Comparison of ENCODE assay signal across 21 cellular contexts in the genomic region with DNA sequence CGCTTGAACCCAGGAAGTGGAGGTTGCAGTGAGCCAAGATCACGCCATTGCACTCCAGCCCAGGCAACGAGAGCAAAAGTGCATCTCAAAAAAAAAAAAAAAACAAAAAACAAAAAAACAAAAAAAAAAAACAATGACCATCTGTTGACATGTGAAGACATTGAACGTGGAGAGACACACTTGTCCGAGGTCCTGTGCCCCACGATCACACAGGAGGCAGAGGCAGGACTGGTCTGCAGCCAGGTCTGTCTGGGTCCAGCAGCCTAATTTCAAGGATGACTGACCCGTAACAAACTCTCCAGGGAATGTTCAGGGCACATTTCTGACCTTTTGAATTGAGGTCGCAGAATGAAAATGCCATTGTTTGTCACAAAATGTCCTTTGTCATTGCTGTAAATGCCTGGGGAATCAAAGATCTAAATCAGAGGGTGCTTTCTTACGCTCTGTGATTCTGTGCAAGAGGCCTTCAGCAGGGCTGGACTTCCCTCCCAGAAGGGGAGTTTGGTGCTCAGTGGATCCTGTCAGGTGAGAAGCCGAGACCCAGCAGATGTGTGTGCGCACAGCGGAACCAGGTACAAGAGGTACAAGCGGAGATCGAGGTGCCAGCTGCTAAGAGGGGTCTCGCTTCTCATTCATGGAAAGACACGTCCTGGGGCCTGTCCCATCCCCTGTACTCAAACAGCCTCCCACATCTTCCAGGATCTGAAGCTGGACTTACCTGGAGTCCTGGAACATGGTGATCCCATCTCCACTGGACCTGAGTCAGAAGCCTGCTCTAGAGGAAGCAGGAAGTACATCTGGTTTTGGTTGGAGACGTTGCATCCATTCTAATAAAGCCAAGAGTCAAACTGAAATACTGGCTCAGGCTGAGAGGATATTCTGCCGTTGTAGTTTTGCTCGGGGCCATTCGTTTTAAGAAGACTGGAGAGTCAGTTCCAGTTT.
A peak's percentile ranks its signal among the peaks of the same experiment; 100 is the strongest.
DNase-seq lines count a peak whose midpoint lies in the region; ATAC-seq and TF ChIP-seq lines count a peak whose summit lies in the region.
"Had no signal": no experiment of that assay in that cellular context is flagged by ENCODE, and none has a peak within 500 bp of the region (broad histone marks: within the 10 kb centered on the region; RNA-seq: fewer than 3 reads in every experiment).

No MANE protein-coding gene starts in this region.

- TF ChIP-seq POLR2A in thyroid gland (IDR thresholded peaks at IDR 0.05): no peak

- DNase-seq in activated naive CD4-positive, alpha-beta T cell treated with anti-CD3 and anti-CD28 coated beads for 36 hours: no peak
- DNase-seq in activated naive CD4-positive, alpha-beta T cell treated with anti-CD3 and anti-CD28 coated beads, Interleukin-2, amount 10 ng/mL, durations not matched to agents 7 days and 5 days: no peak
- DNase-seq in medulla oblongata (ENCODE audit: extremely low spot score) (peak; percentile 55), thyroid gland (peak; percentile 21 to 33), HUDEP-2 (lab: John Stamatoyannopoulos, UW; ENCODE audit: unreplicated experiment in 76 of 76) (no peak), osteocyte (ENCODE audit: extremely low spot score, unreplicated experiment) (no peak)
- DNase-seq: activated CD4-positive, alpha-beta T cell treated with anti-CD3 and anti-CD28 coated beads, Interleukin-2, amount 50 U/mL, for 1 hour; activated T-cell treated with anti-CD3 and anti-CD28 coated beads, Interleukin-2, amount 50 U/mL, for 1 hour; effector memory CD8-positive, alpha-beta T cell; left cardiac atrium; NCI-H1694 treated with DMSO at 0.1 percent for 48 hours; NCI-H446 treated with DMSO at 0.1 percent for 48 hours; small intestine; uterus had no signal

- WGBS in thyroid gland, 2 donors: 58 to 68% methylated on average over 20 of the region's 20 CpGs

- H2AFZ ChIP-seq in SU-DHL-6 (ENCODE audit: low read depth, low read length, severe bottlenecking): peak overlapping the region; percentile 25
- H2AFZ ChIP-seq: parathyroid adenoma had no signal

- H3K4me1 ChIP-seq in thyroid gland: peaks cover 4 to 11% of the 10 kb centered on the region in 2 donors
- H3K4me1 ChIP-seq: parathyroid adenoma, uterus had no signal

- peak overlapping the region; percentile 59 for H3K4me2 ChIP-seq in SU-DHL-6 (ENCODE audit: low read depth, low read length, poor library complexity, severe bottlenecking)

- no peaks in the 10 kb centered on the region for H3K79me2 ChIP-seq in SU-DHL-6 (ENCODE audit: insufficient read depth, low read length)
- H3K79me2 ChIP-seq: parathyroid adenoma had no signal

- H3K36me3 ChIP-seq in SU-DHL-6 (ENCODE audit: low read length) (no peaks in the 10 kb centered on the region), thyroid gland (no peaks in the 10 kb centered on the region)
- H3K36me3 ChIP-seq: SJSA1, uterus had no signal

- intact Hi-C loops in activated naive CD4-positive, alpha-beta T cell treated with anti-CD3 and anti-CD28 coated beads for 36 hours (cut with micrococcal nuclease): no loop called here
- intact Hi-C loops in thyroid gland (cut with DNase I): no loop called here

- H3K27ac Mint-ChIP-seq in activated naive CD4-positive, alpha-beta T cell treated with anti-CD3 and anti-CD28 coated beads for 36 hours: peak overlapping the region; percentile 73
- no peak overlapping the region for H3K27ac Mint-ChIP-seq in activated naive CD4-positive, alpha-beta T cell treated with anti-CD3 and anti-CD28 coated beads, Interleukin-2, amount 10 ng/mL, durations not matched to agents 7 days and 5 days
- H3K27ac Mint-ChIP-seq in osteocyte (ENCODE audit: unreplicated experiment): no peak overlapping the region
- H3K27ac Mint-ChIP-seq: effector memory CD8-positive, alpha-beta T cell; stimulated activated effector memory CD8-positive, alpha-beta T cell treated with anti-CD3 and anti-CD28 coated beads, Interleukin-12 subunit alpha, Interleukin-12 subunit beta, amount 100 ng/mL, for 72 hours had no signal

- H3K9me3 ChIP-seq in SU-DHL-6 (ENCODE audit: insufficient read depth, low read length) (no peaks in the 10 kb centered on the region), thyroid gland (no peaks in the 10 kb centered on the region)
- H3K9me3 ChIP-seq: SJSA1, uterus had no signal

- no peaks in the 10 kb centered on the region for H3K36me3 Mint-ChIP-seq in activated naive CD4-positive, alpha-beta T cell treated with anti-CD3 and anti-CD28 coated beads for 36 hours (ENCODE audit: low read depth)
- H3K36me3 Mint-ChIP-seq in activated naive CD4-positive, alpha-beta T cell treated with anti-CD3 and anti-CD28 coated beads, Interleukin-2, amount 10 ng/mL, durations not matched to agents 7 days and 5 days: no peaks in the 10 kb centered on the region
- H3K36me3 Mint-ChIP-seq in osteocyte (ENCODE audit: unreplicated experiment): no peaks in the 10 kb centered on the region
- H3K36me3 Mint-ChIP-seq: stimulated activated effector memory CD8-positive, alpha-beta T cell treated with anti-CD3 and anti-CD28 coated beads, Interleukin-12 subunit alpha, Interleukin-12 subunit beta, amount 100 ng/mL, for 72 hours had no signal

- H3K9ac ChIP-seq in SU-DHL-6 (ENCODE audit: low read length): peak overlapping the region; percentile 43
- H3K9ac ChIP-seq: parathyroid adenoma had no signal

- H3K27me3 ChIP-seq in SU-DHL-6 (ENCODE audit: low read length) (no peaks in the 10 kb centered on the region), thyroid gland (no peaks in the 10 kb centered on the region)
- H3K27me3 ChIP-seq: SJSA1, uterus had no signal

- CTCF ChIA-PET in activated naive CD4-positive, alpha-beta T cell treated with anti-CD3 and anti-CD28 coated beads for 36 hours (lab: Charles Lee): no interaction called here
- CTCF ChIA-PET in activated naive CD4-positive, alpha-beta T cell treated with anti-CD3 and anti-CD28 coated beads, Interleukin-2, amount 10 ng/mL, durations not matched to agents 7 days and 5 days (lab: Charles Lee): interaction anchor here (1.8 to 4.5 kb wide), 3 partner anchors 173 to 176 kb away, joined by 6 to 15 read pairs (median 10); no protein-coding TSS in a partner anchor

- H3F3A ChIP-seq in SU-DHL-6 (ENCODE audit: insufficient read depth): peaks cover 66% of the 10 kb centered on the region

- H4K20me1 ChIP-seq in SU-DHL-6 (ENCODE audit: low read depth, low read length): no peaks in the 10 kb centered on the region

- H3K9me2 ChIP-seq in SU-DHL-6 (replicated peaks; ENCODE audit: insufficient read depth, low read length): no peaks in the 10 kb centered on the region

- peaks cover 83% of the 10 kb centered on the region for H3K4me1 Mint-ChIP-seq in activated naive CD4-positive, alpha-beta T cell treated with anti-CD3 and anti-CD28 coated beads for 36 hours (ENCODE audit: low read depth)
- peaks cover 28% of the 10 kb centered on the region for H3K4me1 Mint-ChIP-seq in activated naive CD4-positive, alpha-beta T cell treated with anti-CD3 and anti-CD28 coated beads, Interleukin-2, amount 10 ng/mL, durations not matched to agents 7 days and 5 days
- no peaks in the 10 kb centered on the region for H3K4me1 Mint-ChIP-seq in osteocyte (ENCODE audit: unreplicated experiment)

- H3K4me3 ChIP-seq in SU-DHL-6 (ENCODE audit: insufficient read depth, low read length, poor library complexity, severe bottlenecking) (peak overlapping the region; percentile 13), thyroid gland (replicated peaks in 1 of 3) (no peak overlapping the region)
- H3K4me3 ChIP-seq: SJSA1, uterus had no signal

- no peak for ATAC-seq in GM19023 (IDR thresholded peaks at IDR 0.05; ENCODE audit: unreplicated experiment)
- ATAC-seq: effector memory CD8-positive, alpha-beta T cell; HCT116; left cardiac atrium; stimulated activated effector memory CD8-positive, alpha-beta T cell treated with anti-CD3 and anti-CD28 coated beads, Interleukin-12 subunit alpha, Interleukin-12 subunit beta, amount 100 ng/mL, for 72 hours had no signal

- no peak for TF ChIP-seq CTCF in SU-DHL-6 (IDR thresholded peaks at IDR 0.05; ENCODE audit: insufficient read depth, low read length, poor library complexity, severe bottlenecking)
- no peak for TF ChIP-seq CTCF in thyroid gland (IDR thresholded peaks at IDR 0.05)
- TF ChIP-seq CTCF in osteocyte (IDR thresholded peaks at IDR 0.05): no peak

- H3K9me3 Mint-ChIP-seq in activated naive CD4-positive, alpha-beta T cell treated with anti-CD3 and anti-CD28 coated beads for 36 hours: peaks cover 3% of the 10 kb centered on the region
- no peaks in the 10 kb centered on the region for H3K9me3 Mint-ChIP-seq in activated naive CD4-positive, alpha-beta T cell treated with anti-CD3 and anti-CD28 coated beads, Interleukin-2, amount 10 ng/mL, durations not matched to agents 7 days and 5 days
- no peaks in the 10 kb centered on the region for H3K9me3 Mint-ChIP-seq in osteocyte (ENCODE audit: unreplicated experiment)
- H3K9me3 Mint-ChIP-seq: central memory CD8-positive, alpha-beta T cell; effector memory CD8-positive, alpha-beta T cell; stimulated activated effector memory CD8-positive, alpha-beta T cell treated with anti-CD3 and anti-CD28 coated beads, Interleukin-12 subunit alpha, Interleukin-12 subunit beta, amount 100 ng/mL, for 72 hours had no signal

- no peak overlapping the region for H3K4me3 Mint-ChIP-seq in activated naive CD4-positive, alpha-beta T cell treated with anti-CD3 and anti-CD28 coated beads for 36 hours
- H3K4me3 Mint-ChIP-seq in activated naive CD4-positive, alpha-beta T cell treated with anti-CD3 and anti-CD28 coated beads, Interleukin-2, amount 10 ng/mL, durations not matched to agents 7 days and 5 days: no peak overlapping the region
- H3K4me3 Mint-ChIP-seq in osteocyte (ENCODE audit: unreplicated experiment): no peak overlapping the region
- H3K4me3 Mint-ChIP-seq: central memory CD8-positive, alpha-beta T cell; stimulated activated effector memory CD8-positive, alpha-beta T cell treated with anti-CD3 and anti-CD28 coated beads, Interleukin-12 subunit alpha, Interleukin-12 subunit beta, amount 100 ng/mL, for 72 hours had no signal

- H3K27me3 Mint-ChIP-seq in activated naive CD4-positive, alpha-beta T cell treated with anti-CD3 and anti-CD28 coated beads for 36 hours (ENCODE audit: low read depth): no peaks in the 10 kb centered on the region
- no peaks in the 10 kb centered on the region for H3K27me3 Mint-ChIP-seq in activated naive CD4-positive, alpha-beta T cell treated with anti-CD3 and anti-CD28 coated beads, Interleukin-2, amount 10 ng/mL, durations not matched to agents 7 days and 5 days
- peaks cover 21% of the 10 kb centered on the region for H3K27me3 Mint-ChIP-seq in osteocyte (ENCODE audit: unreplicated experiment)

- H3K27ac ChIP-seq in SU-DHL-6 (ENCODE audit: low read depth, low read length) (peak overlapping the region; percentile 89), thyroid gland (no peak overlapping the region)
- H3K27ac ChIP-seq: parathyroid adenoma, SJSA1, uterus had no signal

Comparison
In these comparisons a context has a peak if more than half of its experiments do, and no peak if none do; other contexts are left out.
1. DNase-seq: peak in medulla oblongata (single experiment) and thyroid gland (2 of 2); none in activated naive CD4-positive, alpha-beta T cell treated with anti-CD3 and anti-CD28 coated beads for 36 hours (single experiment), activated naive CD4-positive, alpha-beta T cell treated with anti-CD3 and anti-CD28 coated beads, Interleukin-2, amount 10 ng/mL, durations not matched to agents 7 days and 5 days (single experiment), HUDEP-2 (0 of 76) and osteocyte (single experiment).